Comparison of ENCODE assay signal across 8 cellular contexts in the genomic region with DNA sequence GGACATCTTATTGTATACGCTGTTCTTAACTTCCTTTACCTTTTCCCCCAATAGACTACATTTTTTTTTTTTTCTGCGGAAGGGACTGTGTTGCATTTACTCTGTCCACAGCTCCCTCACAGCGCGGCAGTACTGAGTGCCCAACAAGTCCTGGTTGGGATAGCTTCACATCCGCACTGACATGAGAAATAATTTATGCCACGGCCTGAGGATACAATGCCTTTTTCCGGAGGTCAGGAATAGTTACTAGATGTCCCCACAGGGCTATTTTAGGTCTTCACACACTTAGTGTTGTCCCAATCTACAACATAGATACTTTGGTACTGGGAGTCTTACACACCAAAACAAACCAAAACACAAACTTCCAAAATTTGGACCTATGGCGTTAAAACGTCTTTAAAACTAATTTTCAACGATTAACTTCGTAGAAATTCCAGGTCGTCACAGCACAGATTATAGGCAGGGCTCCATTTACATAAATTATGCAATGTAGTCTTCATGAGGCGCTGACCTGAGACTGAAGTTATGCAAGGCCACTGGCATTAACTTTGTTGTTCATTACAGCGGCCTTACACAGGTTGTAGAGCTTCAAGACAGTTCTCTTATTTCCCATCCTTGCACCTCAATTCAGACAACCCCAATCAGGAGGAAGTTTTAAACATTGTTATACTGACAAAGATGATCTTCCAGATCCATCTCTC.
DNase-seq lines count a peak whose midpoint lies in the region; ATAC-seq lines count a peak whose summit lies in the region.

No MANE protein-coding gene starts in this region.

- peak overlapping the region; percentile 85 for H3K27ac ChIP-seq in HUES48 (ENCODE audit: low read depth, low read length)
- H3K27ac ChIP-seq in iPS-18a (ENCODE audit: low read length) = no peak overlapping the region

- no peak overlapping the region for H3K9ac ChIP-seq in HUES48 (ENCODE audit: low read depth, low read length)
- H3K9ac ChIP-seq in iPS-18a (ENCODE audit: low read length) = no peak overlapping the region

- H3K27ac Mint-ChIP-seq in activated naive CD8-positive, alpha-beta T cell = peak overlapping the region; percentile 92
- peak overlapping the region; percentile 91 for H3K27ac Mint-ChIP-seq in stimulated activated memory B cell treated with anti-CD40 and anti-IgM and Interleukin-4, amounts not matched to agents 10 μg/mL and 1 μg/mL and 100 μg/mL, for 72 hours

- DNase-seq in NCI-H146 (lab: John Stamatoyannopoulos, UW) = peak; percentile 33
- DNase-seq in NCI-H146 treated with DMSO at 0.1 percent for 48 hours (lab: John Stamatoyannopoulos, UW; ENCODE audit: unreplicated experiment) = no peak
- DNase-seq in foreskin melanocyte = no peak

- H3K27me3 ChIP-seq in HUES48 (ENCODE audit: control insufficient read depth, insufficient read depth, low read length) (no peaks in the 10 kb centered on the region), iPS-18a (ENCODE audit: control insufficient read depth, insufficient read depth, low read length) (no peaks in the 10 kb centered on the region)

- H3K36me3 Mint-ChIP-seq in activated naive CD8-positive, alpha-beta T cell = peaks cover 11% of the 10 kb centered on the region
- peaks cover 19% of the 10 kb centered on the region for H3K36me3 Mint-ChIP-seq in stimulated activated memory B cell treated with anti-CD40 and anti-IgM and Interleukin-4, amounts not matched to agents 10 μg/mL and 1 μg/mL and 100 μg/mL, for 72 hours

- H3K4me3 ChIP-seq in HUES48 (ENCODE audit: low read depth, low read length) = peak overlapping the region; percentile 57
- H3K4me3 ChIP-seq in iPS-18a (ENCODE audit: low read length) = peak overlapping the region; percentile 34

- H3K9me3 ChIP-seq in HUES48 (ENCODE audit: control insufficient read depth, insufficient read depth, low read length) (no peaks in the 10 kb centered on the region), iPS-18a (ENCODE audit: control insufficient read depth, low read depth, low read length) (no peaks in the 10 kb centered on the region)

- H3K36me3 ChIP-seq in HUES48 (ENCODE audit: control insufficient read depth, insufficient read depth, low read length) (peaks cover 21% of the 10 kb centered on the region), iPS-18a (ENCODE audit: control insufficient read depth, low read depth, low read length) (peaks cover 19% of the 10 kb centered on the region)

- H3K4me3 Mint-ChIP-seq in activated naive CD8-positive, alpha-beta T cell = peak overlapping the region; percentile 85
- H3K4me3 Mint-ChIP-seq in stimulated activated memory B cell treated with anti-CD40 and anti-IgM and Interleukin-4, amounts not matched to agents 10 μg/mL and 1 μg/mL and 100 μg/mL, for 72 hours = peak overlapping the region; percentile 87

- no peaks in the 10 kb centered on the region for H3K9me3 Mint-ChIP-seq in activated naive CD8-positive, alpha-beta T cell (ENCODE audit: low read depth)
- no peaks in the 10 kb centered on the region for H3K9me3 Mint-ChIP-seq in stimulated activated memory B cell treated with anti-CD40 and anti-IgM and Interleukin-4, amounts not matched to agents 10 μg/mL and 1 μg/mL and 100 μg/mL, for 72 hours

- peak; percentile 21 for ATAC-seq in stimulated activated memory B cell treated with anti-CD40 and anti-IgM and Interleukin-4, amounts not matched to agents 10 μg/mL and 1 μg/mL and 100 μg/mL, for 72 hours
- ATAC-seq in HG03039 (IDR thresholded peaks at IDR 0.05; ENCODE audit: unreplicated experiment) = no peak

- peaks cover 39% of the 10 kb centered on the region for H3K4me1 Mint-ChIP-seq in activated naive CD8-positive, alpha-beta T cell (ENCODE audit: low read depth)
- peaks cover 47% of the 10 kb centered on the region for H3K4me1 Mint-ChIP-seq in stimulated activated memory B cell treated with anti-CD40 and anti-IgM and Interleukin-4, amounts not matched to agents 10 μg/mL and 1 μg/mL and 100 μg/mL, for 72 hours

- H3K4me1 ChIP-seq in HUES48 (ENCODE audit: control insufficient read depth, insufficient read depth, low read length) = peaks cover 16% of the 10 kb centered on the region
- peaks cover 18% of the 10 kb centered on the region for H3K4me1 ChIP-seq in iPS-18a (ENCODE audit: control insufficient read depth, low read depth, low read length)

- no peaks in the 10 kb centered on the region for H3K27me3 Mint-ChIP-seq in activated naive CD8-positive, alpha-beta T cell
- no peaks in the 10 kb centered on the region for H3K27me3 Mint-ChIP-seq in stimulated activated memory B cell treated with anti-CD40 and anti-IgM and Interleukin-4, amounts not matched to agents 10 μg/mL and 1 μg/mL and 100 μg/mL, for 72 hours
